ENCODE assay signal across 30 cellular contexts in the genomic region with DNA sequence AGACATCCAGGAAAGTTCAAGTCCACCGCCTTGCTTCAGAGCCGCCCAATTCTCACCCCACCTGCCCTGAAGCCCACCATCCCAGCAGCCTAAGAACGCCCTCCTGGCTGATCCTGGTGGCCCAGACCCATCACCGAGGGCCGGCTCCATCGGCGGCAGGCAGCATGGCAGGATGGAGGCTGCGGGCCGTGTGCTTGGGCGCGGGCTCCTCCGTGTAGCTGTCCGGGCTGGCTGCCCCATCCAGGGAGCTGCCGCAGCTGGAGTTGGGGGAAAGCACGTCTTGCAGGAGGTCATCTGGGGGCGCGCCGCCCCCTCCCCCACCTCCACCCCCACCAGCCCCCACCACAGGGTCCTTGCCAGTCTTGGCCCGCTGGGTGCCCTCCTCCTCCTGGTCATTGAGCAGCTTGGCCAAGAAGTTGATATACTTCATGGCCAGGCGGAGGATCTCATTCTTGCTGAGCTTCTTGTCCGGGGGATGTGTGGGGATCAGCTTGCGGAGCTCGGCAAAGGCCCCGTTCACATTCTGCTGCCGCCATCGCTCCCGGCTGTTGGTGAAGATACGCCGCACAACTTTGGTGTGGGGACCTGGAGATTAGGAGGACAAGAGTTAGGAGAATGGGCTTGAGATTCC. TPM values are rescaled to one million over a fixed set of nuclear protein-coding genes. Genes with fewer than 3 reads are reported as not detected.
"Had no signal": no experiment of that assay in that cellular context is flagged by ENCODE, and none has a peak within 500 bp of the region (broad histone marks: within the 10 kb centered on the region; RNA-seq: fewer than 3 reads in every experiment).

No MANE protein-coding gene starts in this region.

- H3K27ac ChIP-seq: ascending aorta, breast epithelium, cardiac muscle cell, colonic mucosa, esophagus muscularis mucosa, foreskin keratinocyte, gastrocnemius medialis, heart left ventricle, WERI-Rb-1 had no signal

- DNase-seq: activated B cell treated with CpG ODN at 0.5 μM for 24 hours; activated CD4-positive, alpha-beta T cell treated with anti-CD3 and anti-CD28 coated beads for 48 hours; activated CD4-positive, alpha-beta T cell treated with anti-CD3 and anti-CD28 coated beads, Interleukin-2, amount 50 U/mL, for 1 hour; activated CD4-positive, alpha-beta T cell treated with anti-CD3 and anti-CD28 coated beads, Interleukin-2, amount 50 U/mL, for 48 hours; activated CD8-positive, alpha-beta memory T cell treated with anti-CD3 and anti-CD28 coated beads for 24 hours; activated CD8-positive, alpha-beta T cell treated with anti-CD3 and anti-CD28 coated beads for 36 hours; activated gamma-delta T cell; activated naive CD4-positive, alpha-beta T cell; activated naive CD4-positive, alpha-beta T cell treated with anti-CD3 and anti-CD28 coated beads, Interleukin-2, amount 10 ng/mL, durations not matched to agents 7 days and 5 days; activated naive CD8-positive, alpha-beta T cell treated with anti-CD3 and anti-CD28 coated beads, Interleukin-2, amount 10 ng/mL, durations not matched to agents 7 days and 5 days; activated T-cell treated with anti-CD3 and anti-CD28 coated beads, Interleukin-2, amount 50 U/mL, for 4 hours; central memory CD4-positive, alpha-beta T cell; cerebellar nuclear complex; colonic mucosa; effector CD8-positive, alpha-beta T cell; erythroblast; foreskin keratinocyte; gastrocnemius medialis; glutamatergic neuron; heart left ventricle; T-helper 1 cell; T-helper 17 cell; T1000; WERI-Rb-1 had no signal

- H3K9me3 ChIP-seq: ascending aorta, breast epithelium, colonic mucosa, esophagus muscularis mucosa, gastrocnemius medialis, heart left ventricle had no signal

- H3K4me3 ChIP-seq: ascending aorta, breast epithelium, cardiac muscle cell, colonic mucosa, esophagus muscularis mucosa, gastrocnemius medialis, heart left ventricle had no signal

- H3K36me3 ChIP-seq: ascending aorta, breast epithelium, cardiac muscle cell, colonic mucosa, gastrocnemius medialis, WERI-Rb-1 had no signal

- H3K4me1 ChIP-seq: ascending aorta, colonic mucosa, foreskin keratinocyte had no signal

RNA-seq across cellular contexts. Expression of a gene that starts 12.3 kb away (rescaled TPM):
- total RNA-seq: activated B cell treated with CpG ODN at 0.5 μM for 24 hours; activated CD8-positive, alpha-beta T cell treated with anti-CD3 and anti-CD28 coated beads for 36 hours; activated naive CD8-positive, alpha-beta T cell treated with anti-CD3 and anti-CD28 coated beads, Interleukin-2, amount 10 ng/mL, durations not matched to agents 7 days and 5 days; activated T-helper 17 cell treated with anti-CD3 and anti-CD28 coated beads, Interleukin-2, amount 50 U/mL, for 72 hours; foreskin keratinocyte had no signal
- polyA plus RNA-seq: foreskin keratinocyte had no signal

RNA-seq across cellular contexts. Expression of a gene that starts 29.9 kb away (rescaled TPM):
- total RNA-seq: activated B cell treated with CpG ODN at 0.5 μM for 24 hours; activated CD8-positive, alpha-beta T cell treated with anti-CD3 and anti-CD28 coated beads for 36 hours; activated naive CD4-positive, alpha-beta T cell treated with anti-CD3 and anti-CD28 coated beads, Interleukin-2, amount 50 U/mL, for 72 hours; activated naive CD8-positive, alpha-beta T cell treated with anti-CD3 and anti-CD28 coated beads, Interleukin-2, amount 10 ng/mL, durations not matched to agents 7 days and 5 days; activated T-cell treated with anti-CD3 and anti-CD28 coated beads, Interleukin-2, amount 50 U/mL, for 4 hours; activated T-helper 17 cell treated with anti-CD3 and anti-CD28 coated beads, Interleukin-2, amount 50 U/mL, for 72 hours; ascending aorta; cardiac muscle cell had no signal
- polyA plus RNA-seq: cardiac muscle cell, heart left ventricle had no signal
